ENCODE assay signal across 21 cellular contexts in genomic region chr10:49290131-49290530, GRCh38. TPM values are rescaled to one million over a fixed set of nuclear protein-coding genes. Genes with fewer than 3 reads are reported as not detected.
"Had no signal": no experiment of that assay in that cellular context is flagged by ENCODE, and none has a peak within 500 bp of the region (broad histone marks: within the 10 kb centered on the region; RNA-seq: fewer than 3 reads in every experiment).

No MANE protein-coding gene starts in this region.

- H3K36me3 ChIP-seq: neutrophil, right lobe of liver, stomach, thyroid gland had no signal

- DNase-seq: effector CD4-positive, alpha-beta T cell; glutamatergic neuron; kidney; left cardiac atrium; mammary epithelial cell; mucosa of descending colon; naive thymus-derived CD8-positive, alpha-beta T cell; stimulated activated CD4-positive, alpha-beta T cell treated with anti-CD3 and anti-CD28 coated beads, Interleukin-4, amount 100 ng/mL, for 4 hours; stimulated activated naive CD4-positive, alpha-beta T cell; stomach; thyroid gland had no signal

- H3K9me3 ChIP-seq: mucosa of descending colon, neutrophil, right lobe of liver, stomach, thyroid gland had no signal

- H3K27ac ChIP-seq: hepatocyte, neutrophil, right lobe of liver, stomach, thyroid gland had no signal

- H3K4me3 ChIP-seq: hepatocyte, mucosa of descending colon, right lobe of liver, stomach, thyroid gland had no signal

- H3K4me1 ChIP-seq: right lobe of liver, stomach, thyroid gland had no signal

- ATAC-seq: esophagus mucosa; left cardiac atrium; mucosa of descending colon; naive thymus-derived CD8-positive, alpha-beta T cell; right lobe of liver had no signal

- H3K27me3 ChIP-seq: hepatocyte, right lobe of liver, thyroid gland had no signal

RNA-seq across cellular contexts. Expression of gene C10orf71, which starts 8.8 kb away (rescaled TPM):
- total RNA-seq: esophagus mucosa; fibroblast of lung; frontal cortex; hepatocyte; kidney; liver; mammary epithelial cell; mesenteric fat pad; naive thymus-derived CD8-positive, alpha-beta T cell; osteoblast; thyroid gland had no signal
- polyA plus RNA-seq: fibroblast of lung; hepatocyte; mammary epithelial cell; naive thymus-derived CD8-positive, alpha-beta T cell; neural cell; stomach had no signal
